In genomic region chr4:182878633-182879495, GRCh38 we compare ENCODE assay signal across 1 cellular context.
TF ChIP-seq lines count a peak whose summit lies in the region.

No MANE protein-coding gene starts in this region.

TF ChIP-seq in WTC11, 78 proteins besides CTCF, POLR2A, EP300 and RAD21 (continued from another document):
- TF ChIP-seq FOXP1 (CRISPR knock-in tag; IDR thresholded peaks at IDR 0.05; ENCODE audit: borderline replicate concordance) (no peak), EMX1 (CRISPR knock-in tag; IDR thresholded peaks at IDR 0.05) (no peak), GABPB1 (CRISPR knock-in tag; IDR thresholded peaks at IDR 0.05) (no peak), ZNF317 (CRISPR knock-in tag; IDR thresholded peaks at IDR 0.05; ENCODE audit: borderline replicate concordance, low read depth) (no peak), ZNF232 (CRISPR knock-in tag; IDR thresholded peaks at IDR 0.05) (no peak), AR (CRISPR knock-in tag; IDR thresholded peaks at IDR 0.05) (no peak)
